In the genomic region with DNA sequence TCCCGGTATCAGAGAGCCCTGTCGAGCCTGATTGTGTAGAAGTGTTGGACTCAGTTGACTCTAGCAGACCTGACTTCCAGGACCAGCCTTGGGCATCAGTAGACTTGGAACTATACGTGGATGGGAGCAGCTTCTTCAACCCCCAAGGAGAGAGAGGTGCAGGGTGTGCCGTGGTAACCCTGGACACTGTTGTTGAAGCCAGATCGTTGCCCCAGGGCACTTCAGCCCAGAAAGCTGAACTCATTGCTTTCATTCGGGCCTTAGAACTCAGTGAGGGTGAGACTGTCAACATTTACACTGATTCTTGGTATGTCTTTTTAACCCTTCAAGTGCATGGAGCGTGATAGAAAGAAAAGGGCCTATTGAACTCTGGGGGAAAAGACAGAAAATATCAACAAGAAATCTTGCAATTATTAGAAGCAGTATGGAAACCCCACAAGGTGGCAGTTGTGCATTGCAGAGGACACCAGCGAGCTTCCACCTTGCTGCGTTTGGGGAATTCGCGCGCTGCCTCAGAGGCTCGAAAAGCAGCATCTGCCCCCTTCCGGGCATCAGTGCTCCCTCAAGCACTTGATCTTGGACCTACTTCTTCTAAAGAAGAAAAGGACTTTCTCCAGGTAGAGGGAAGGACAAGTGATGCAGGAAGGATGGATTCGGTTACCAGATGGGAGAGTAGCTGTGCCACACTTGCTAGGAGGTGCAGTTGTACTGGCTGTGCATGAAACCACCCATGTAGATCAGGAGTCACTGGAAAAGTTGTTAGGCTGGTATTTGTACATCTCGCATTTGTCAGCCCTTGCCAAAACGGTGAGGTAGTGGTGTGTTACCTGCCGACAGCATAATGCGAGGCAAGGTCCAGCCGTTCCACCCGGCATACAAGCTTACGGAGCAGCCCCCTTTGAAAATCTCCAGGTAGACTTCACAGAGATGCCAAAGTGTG, we compare ENCODE assay signal across 7 cellular contexts. TPM values are rescaled to one million over a fixed set of nuclear protein-coding genes. Genes with fewer than 3 reads are reported as not detected.
"Had no signal": no experiment of that assay in that cellular context is flagged by ENCODE, and none has a peak within 500 bp of the region (broad histone marks: within the 10 kb centered on the region; RNA-seq: fewer than 3 reads in every experiment).

No MANE protein-coding gene starts in this region.

RNA-seq across cellular contexts. Expression of a gene that starts 53.2 kb away (rescaled TPM):
- total RNA-seq: activated CD4-positive, alpha-beta memory T cell treated with anti-CD3 and anti-CD28 coated beads, Interleukin-2, amount 10 ng/mL, durations not matched to agents 7 days and 5 days; activated CD4-positive, alpha-beta T cell treated with anti-CD3 and anti-CD28 coated beads, Interleukin-2, amount 10 ng/mL, durations not matched to agents 7 days and 5 days; activated CD8-positive, alpha-beta memory T cell treated with anti-CD3 and anti-CD28 coated beads for 36 hours; activated naive CD8-positive, alpha-beta T cell treated with anti-CD3 and anti-CD28 coated beads for 36 hours; activated T-helper 17 cell treated with anti-CD3 and anti-CD28 coated beads, Interleukin-2, amount 50 U/mL, for 72 hours; cardiac septum; T-helper 17 cell had no signal
